ENCODE assay signal across 2 cellular contexts in the genomic region with DNA sequence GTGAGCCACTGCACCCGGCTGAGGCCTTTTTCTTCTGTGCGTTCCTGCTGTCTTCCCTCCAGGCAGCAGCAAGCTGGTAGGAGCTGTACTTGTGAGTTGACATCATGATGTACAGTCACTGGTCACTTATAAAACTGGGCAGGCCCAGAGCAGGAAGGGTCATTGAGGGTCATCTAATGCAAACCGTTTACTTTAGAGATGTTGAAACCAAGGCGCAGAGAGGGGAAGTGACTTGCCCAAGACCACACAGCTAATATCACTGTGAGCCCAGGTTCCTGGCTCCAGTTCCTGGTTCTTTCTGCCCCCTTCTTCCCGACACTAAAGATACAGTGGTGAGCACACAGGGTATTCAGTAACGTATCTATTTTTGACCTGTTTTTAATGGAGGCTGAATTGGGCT.
TF ChIP-seq lines count a peak whose summit lies in the region.

No MANE protein-coding gene starts in this region.

TF ChIP-seq in A549, 52 proteins besides CTCF, POLR2A, EP300 and RAD21 (continued from another document):
- TF ChIP-seq, protein P1, sequence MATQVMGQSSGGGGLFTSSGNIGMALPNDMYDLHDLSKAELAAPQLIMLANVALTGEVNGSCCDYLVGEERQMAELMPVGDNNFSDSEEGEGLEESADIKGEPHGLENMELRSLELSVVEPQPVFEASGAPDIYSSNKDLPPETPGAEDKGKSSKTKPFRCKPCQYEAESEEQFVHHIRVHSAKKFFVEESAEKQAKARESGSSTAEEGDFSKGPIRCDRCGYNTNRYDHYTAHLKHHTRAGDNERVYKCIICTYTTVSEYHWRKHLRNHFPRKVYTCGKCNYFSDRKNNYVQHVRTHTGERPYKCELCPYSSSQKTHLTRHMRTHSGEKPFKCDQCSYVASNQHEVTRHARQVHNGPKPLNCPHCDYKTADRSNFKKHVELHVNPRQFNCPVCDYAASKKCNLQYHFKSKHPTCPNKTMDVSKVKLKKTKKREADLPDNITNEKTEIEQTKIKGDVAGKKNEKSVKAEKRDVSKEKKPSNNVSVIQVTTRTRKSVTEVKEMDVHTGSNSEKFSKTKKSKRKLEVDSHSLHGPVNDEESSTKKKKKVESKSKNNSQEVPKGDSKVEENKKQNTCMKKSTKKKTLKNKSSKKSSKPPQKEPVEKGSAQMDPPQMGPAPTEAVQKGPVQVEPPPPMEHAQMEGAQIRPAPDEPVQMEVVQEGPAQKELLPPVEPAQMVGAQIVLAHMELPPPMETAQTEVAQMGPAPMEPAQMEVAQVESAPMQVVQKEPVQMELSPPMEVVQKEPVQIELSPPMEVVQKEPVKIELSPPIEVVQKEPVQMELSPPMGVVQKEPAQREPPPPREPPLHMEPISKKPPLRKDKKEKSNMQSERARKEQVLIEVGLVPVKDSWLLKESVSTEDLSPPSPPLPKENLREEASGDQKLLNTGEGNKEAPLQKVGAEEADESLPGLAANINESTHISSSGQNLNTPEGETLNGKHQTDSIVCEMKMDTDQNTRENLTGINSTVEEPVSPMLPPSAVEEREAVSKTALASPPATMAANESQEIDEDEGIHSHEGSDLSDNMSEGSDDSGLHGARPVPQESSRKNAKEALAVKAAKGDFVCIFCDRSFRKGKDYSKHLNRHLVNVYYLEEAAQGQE (IDR thresholded peaks at IDR 0.05) = peak; percentile 51
- TF ChIP-seq ZFP36 (IDR thresholded peaks at IDR 0.05; ENCODE audit: borderline replicate concordance, partially characterized antibody) = peak; percentile 49
- TF ChIP-seq KDM1A (IDR thresholded peaks at IDR 0.05; ENCODE audit: low read depth) = no peak
- no peak for TF ChIP-seq MAFK (IDR thresholded peaks at IDR 0.05; ENCODE audit: partially characterized antibody)
- 0 out of 4 replicates have a peak, but pooled peaks of 1 of the 2 experiments have one; percentile 23 for TF ChIP-seq CEBPB (IDR thresholded peaks at IDR 0.05)

TF ChIP-seq in liver, 16 proteins besides CTCF, POLR2A, EP300 and RAD21 (continued from another document):
- TF ChIP-seq, protein P1 (IDR thresholded peaks at IDR 0.05) = no peak
- TF ChIP-seq GABPA (IDR thresholded peaks at IDR 0.05 in 1 of 2, conservative IDR thresholded peaks at IDR 0.05 in 1 of 2) (no peak), RXRA (IDR thresholded peaks at IDR 0.05) (peak; percentile 79 to 85), JUND (IDR thresholded peaks at IDR 0.05) (peak in 1 of 2 donors; percentile 54), NR2F2 (IDR thresholded peaks at IDR 0.05) (no peak), SP1 (IDR thresholded peaks at IDR 0.05) (peak; percentile 30), YY1 (IDR thresholded peaks at IDR 0.05) (peak; percentile 12), TAF1 (conservative IDR thresholded peaks at IDR 0.05) (no peak), FOXA1 (IDR thresholded peaks at IDR 0.05) (peak; percentile 31), HNF4G (IDR thresholded peaks at IDR 0.05) (no peak)
- TF ChIP-seq, protein P2, sequence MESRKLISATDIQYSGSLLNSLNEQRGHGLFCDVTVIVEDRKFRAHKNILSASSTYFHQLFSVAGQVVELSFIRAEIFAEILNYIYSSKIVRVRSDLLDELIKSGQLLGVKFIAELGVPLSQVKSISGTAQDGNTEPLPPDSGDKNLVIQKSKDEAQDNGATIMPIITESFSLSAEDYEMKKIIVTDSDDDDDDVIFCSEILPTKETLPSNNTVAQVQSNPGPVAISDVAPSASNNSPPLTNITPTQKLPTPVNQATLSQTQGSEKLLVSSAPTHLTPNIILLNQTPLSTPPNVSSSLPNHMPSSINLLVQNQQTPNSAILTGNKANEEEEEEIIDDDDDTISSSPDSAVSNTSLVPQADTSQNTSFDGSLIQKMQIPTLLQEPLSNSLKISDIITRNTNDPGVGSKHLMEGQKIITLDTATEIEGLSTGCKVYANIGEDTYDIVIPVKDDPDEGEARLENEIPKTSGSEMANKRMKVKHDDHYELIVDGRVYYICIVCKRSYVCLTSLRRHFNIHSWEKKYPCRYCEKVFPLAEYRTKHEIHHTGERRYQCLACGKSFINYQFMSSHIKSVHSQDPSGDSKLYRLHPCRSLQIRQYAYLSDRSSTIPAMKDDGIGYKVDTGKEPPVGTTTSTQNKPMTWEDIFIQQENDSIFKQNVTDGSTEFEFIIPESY (IDR thresholded peaks at IDR 0.05) = no peak
